Comparison of ENCODE assay signal across 8 cellular contexts in genomic region chr19:7069042-7069903, GRCh38. TPM values are rescaled to one million over a fixed set of nuclear protein-coding genes. Genes with fewer than 3 reads are reported as not detected.
DNase-seq lines count a peak whose midpoint lies in the region; ATAC-seq, FAIRE-seq and TF ChIP-seq lines count a peak whose summit lies in the region.

Gene ZNF557, plus strand, starts transcription at chr19:7069703. Its CDS starts 5,372 bp downstream, at chr19:7075075.

- H3K4me1 ChIP-seq in right atrium auricular region (peaks cover 0 to 11% of the 10 kb centered on the region in 2 donors), psoas muscle (peaks cover 7% of the 10 kb centered on the region)

- H3K27ac ChIP-seq in angular gyrus (ENCODE audit: low read depth, low read length) (peak within 1 kb of the TSS; percentile 88), right atrium auricular region (peak within 1 kb of the TSS; percentile 65 to 83), psoas muscle (peak within 1 kb of the TSS; percentile 90)

- peaks cover 14% of the 10 kb centered on the region for H3K4me1 Mint-ChIP-seq in T-helper 17 cell

- H3K36me3 Mint-ChIP-seq in T-helper 17 cell (ENCODE audit: low read depth): peaks cover 8% of the 10 kb centered on the region

- peak within 1 kb of the TSS; percentile 92 to 98 for H3K4me3 ChIP-seq in right atrium auricular region
- H3K4me3 ChIP-seq in psoas muscle: peak within 1 kb of the TSS; percentile 100

- intact Hi-C loops in psoas muscle (cut with DNase I): loop anchor here in 1 of 2 donors (10.0 kb wide), 1 partner anchor 1766 kb away; the partner anchor contains the start of genes MBD3L1 and ZNF558

- FAIRE-seq in urothelium cell line (lab: Jason Lieb, UNC): peak; percentile 55

- ATAC-seq in GM18499 (IDR thresholded peaks at IDR 0.05; ENCODE audit: insufficient read depth, unreplicated experiment): peak; percentile 65
- ATAC-seq in HG02938 (IDR thresholded peaks at IDR 0.05; ENCODE audit: unreplicated experiment): peak; percentile 84
- ATAC-seq in T-helper 17 cell: peak; percentile 98
- ATAC-seq in psoas muscle: peak; percentile 100

- no peaks in the 10 kb centered on the region for H3K27me3 ChIP-seq in right atrium auricular region
- no peaks in the 10 kb centered on the region for H3K27me3 ChIP-seq in psoas muscle (ENCODE audit: insufficient read depth in 3 of 3, low read length in 2 of 3)

- TF ChIP-seq CTCF in right atrium auricular region (IDR thresholded peaks at IDR 0.05) (no peak), psoas muscle (IDR thresholded peaks at IDR 0.05) (no peak)

- no peaks in the 10 kb centered on the region for H3K27me3 Mint-ChIP-seq in T-helper 17 cell

- H3K4me3 Mint-ChIP-seq in T-helper 17 cell: peak within 1 kb of the TSS; percentile 95

- 0 to 1% (median 1%) methylated on average over 50 to 56 of the region's 56 CpGs for WGBS in psoas muscle, 3 donors

- peak within 1 kb of the TSS; percentile 94 for H3K27ac Mint-ChIP-seq in T-helper 17 cell

- DNase-seq in NCI-H187 (lab: John Stamatoyannopoulos, UW) (peak; percentile 79 to 82), T-helper 17 cell (peak; percentile 98 to 99 (median 98)), right atrium auricular region (ENCODE audit: low spot score) (peak; percentile 97), psoas muscle (peak; percentile 99), urothelium cell line (ENCODE audit: low spot score) (peak; percentile 90)

- H3K36me3 ChIP-seq in right atrium auricular region: peaks cover 36% of the 10 kb centered on the region
- H3K36me3 ChIP-seq in psoas muscle (ENCODE audit: insufficient read depth in 1 of 2, low read depth in 1 of 2): peaks cover 10 to 39% of the 10 kb centered on the region in 2 donors

- H3K9me3 ChIP-seq in T-helper 17 cell (ENCODE audit: control insufficient read depth, low read length, poor library complexity, severe bottlenecking) (no peaks in the 10 kb centered on the region), right atrium auricular region (no peaks in the 10 kb centered on the region), psoas muscle (no peaks in the 10 kb centered on the region)

RNA-seq across cellular contexts. Expression of gene ZNF557, which starts in this region (rescaled TPM):
- total RNA-seq in T-helper 17 cell: 10 to 100 TPM in 1 of 2 donors, 1 to 10 TPM in 1; 9.4 to 11.2 TPM
- total RNA-seq in right atrium auricular region: 1 to 10 TPM; 3.1 to 5.1 TPM
- total RNA-seq in psoas muscle: 1 to 10 TPM; 3.1 to 5.7 (median 3.6) TPM
- polyA plus RNA-seq in psoas muscle: 1 to 10 TPM in 2 of 3 donors, under 1 TPM in 1; 0.82 to 3.2 (median 1.3) TPM

Comparison
In these comparisons a context has a peak if more than half of its experiments do, and no peak if none do; other contexts are left out.
1. Peak in every context shown above with its lines: DNase-seq, ATAC-seq, H3K4me3 ChIP-seq and H3K27ac ChIP-seq.